ENCODE assay signal across 9 cellular contexts in genomic region chrX:37060999-37061398, GRCh38. TPM values are rescaled to one million over a fixed set of nuclear protein-coding genes. Genes with fewer than 3 reads are reported as not detected.
DNase-seq lines count a peak whose midpoint lies in the region; ATAC-seq and TF ChIP-seq lines count a peak whose summit lies in the region.
"Had no signal": no experiment of that assay in that cellular context is flagged by ENCODE, and none has a peak within 500 bp of the region (broad histone marks: within the 10 kb centered on the region; RNA-seq: fewer than 3 reads in every experiment).

No MANE protein-coding gene starts in this region.

- no peaks in the 10 kb centered on the region for H3K79me2 ChIP-seq in PC-3 (ENCODE audit: low read length)

- H3K36me3 ChIP-seq in BE2C (no peaks in the 10 kb centered on the region), PC-3 (ENCODE audit: low read depth, low read length) (no peaks in the 10 kb centered on the region), Peyer's patch (no peaks in the 10 kb centered on the region)

- POLR2A ChIA-PET in PC-3 (lab: Charles Lee; ENCODE audit: unreplicated experiment): no interaction called here

- no peaks in the 10 kb centered on the region for H3K4me1 ChIP-seq in BE2C
- H3K4me1 ChIP-seq in PC-3 (ENCODE audit: insufficient read depth, low read length): no peaks in the 10 kb centered on the region
- H3K4me1 ChIP-seq in Peyer's patch: no peaks in the 10 kb centered on the region

- no peak overlapping the region for H3K4me3 ChIP-seq in BE2C (ENCODE audit: low read depth, low read length)
- no peak overlapping the region for H3K4me3 ChIP-seq in PC-3 (ENCODE audit: low read length)
- H3K4me3 ChIP-seq in fibroblast of the aortic adventitia (ENCODE audit: low read depth, low read length): no peak overlapping the region
- H3K4me3 ChIP-seq in Peyer's patch: no peak overlapping the region

- no peaks in the 10 kb centered on the region for H4K20me1 ChIP-seq in PC-3 (ENCODE audit: low read length)

- TF ChIP-seq POLR2A in Peyer's patch (IDR thresholded peaks at IDR 0.05): no peak

- CTCF ChIA-PET in PC-3 (lab: Charles Lee): no interaction called here

- H3K9me2 ChIP-seq in PC-3 (replicated peaks; ENCODE audit: low read length): no peaks in the 10 kb centered on the region

- BruUV-seq in PC-3 (replicated peaks; lab: Mats Ljungman, UMichigan): no TSS peak

- H3F3A ChIP-seq in PC-3 (ENCODE audit: low read length, unreplicated experiment): no peaks in the 10 kb centered on the region

- H3K4me2 ChIP-seq in PC-3 (ENCODE audit: low read length): no peak overlapping the region

- no peak overlapping the region for H2AFZ ChIP-seq in PC-3 (ENCODE audit: low read length)

- peak; percentile 8 for DNase-seq in BE2C
- DNase-seq in PC-3: peak; percentile 72
- peak; percentile 44 for DNase-seq in fibroblast of the aortic adventitia (ENCODE audit: low read depth)
- DNase-seq in smooth muscle cell of the brain vasculature (ENCODE audit: low read depth, low spot score): peak; percentile 12
- DNase-seq in Peyer's patch: no peak

- H3K27ac ChIP-seq in PC-3 (ENCODE audit: low read length) (no peak overlapping the region), Peyer's patch (no peak overlapping the region)

- intact Hi-C loops in PC-3 (cut with micrococcal nuclease): no loop called here

- no peaks in the 10 kb centered on the region for H3K9me3 ChIP-seq in BE2C
- H3K9me3 ChIP-seq in PC-3 (ENCODE audit: low read length): no peaks in the 10 kb centered on the region
- no peaks in the 10 kb centered on the region for H3K9me3 ChIP-seq in Peyer's patch

- H3K9ac ChIP-seq in PC-3 (ENCODE audit: low read length): no peak overlapping the region

- H3K27me3 ChIP-seq in BE2C: no peaks in the 10 kb centered on the region
- H3K27me3 ChIP-seq in PC-3 (ENCODE audit: low read length): no peaks in the 10 kb centered on the region
- no peaks in the 10 kb centered on the region for H3K27me3 ChIP-seq in Peyer's patch

- TF ChIP-seq CTCF in BE2C (IDR thresholded peaks at IDR 0.05; ENCODE audit: low read depth, low read length): peak; percentile 57
- peak; percentile 74 for TF ChIP-seq CTCF in PC-3 (conservative IDR thresholded peaks at IDR 0.05; ENCODE audit: low read depth, low read length)
- peak; percentile 54 for TF ChIP-seq CTCF in fibroblast of the aortic adventitia (IDR thresholded peaks at IDR 0.05; ENCODE audit: insufficient read depth, low read length)
- TF ChIP-seq CTCF in Peyer's patch (IDR thresholded peaks at IDR 0.05): peak in 3 of 6 experiments; percentile 7 to 32 (median 22)

- ATAC-seq in GM18511 (IDR thresholded peaks at IDR 0.05; ENCODE audit: unreplicated experiment): peak; percentile 84
- ATAC-seq in HG03354 (IDR thresholded peaks at IDR 0.05; ENCODE audit: poor library complexity, severe bottlenecking, unreplicated experiment): peak; percentile 89
- peak; percentile 71 for ATAC-seq in PC-3
- no peak for ATAC-seq in GM18498 (IDR thresholded peaks at IDR 0.05; ENCODE audit: unreplicated experiment)

RNA-seq across cellular contexts. Expression of gene FAM47C, which starts 52.8 kb away (rescaled TPM):
- not detected for polyA plus RNA-seq in BE2C (2012; ENCODE audit: insufficient read depth, insufficient read length, low read depth)
- total RNA-seq in PC-3 (2014; rRNA removed): not detected in 2 replicates
- total RNA-seq in fibroblast of the aortic adventitia (ENCODE audit: low replicate concordance): not detected in 2 replicates
- not detected for total RNA-seq in Peyer's patch
- total RNA-seq: mononuclear cell had no signal

Comparison
In these comparisons a context has a peak if more than half of its experiments do, and no peak if none do; other contexts are left out.
1. DNase-seq: peak in BE2C (single experiment), PC-3 (single experiment), fibroblast of the aortic adventitia (single experiment) and smooth muscle cell of the brain vasculature (single experiment); none in Peyer's patch (0 of 3).